9 cellular contexts compared by ENCODE assay signal in genomic region chr6:34531580-34532201, GRCh38. TPM values are rescaled to one million over a fixed set of nuclear protein-coding genes. Genes with fewer than 3 reads are reported as not detected.
A peak's percentile ranks its signal among the peaks of the same experiment; 100 is the strongest.
DNase-seq lines count a peak whose midpoint lies in the region; ATAC-seq and TF ChIP-seq lines count a peak whose summit lies in the region.
"Had no signal": no experiment of that assay in that cellular context is flagged by ENCODE, and none has a peak within 500 bp of the region (broad histone marks: within the 10 kb centered on the region; RNA-seq: fewer than 3 reads in every experiment).

No MANE protein-coding gene starts in this region.

- intact Hi-C loops in adrenal gland (cut with DNase I): no loop called here
- intact Hi-C loops in spleen (cut with DNase I; ENCODE audit: low total_unique reads): no loop called here
- intact Hi-C loops in activated T-helper 1 cell treated with anti-CD3 and anti-CD28 coated beads, Interleukin-12 subunit alpha, Interleukin-12 subunit beta, Interleukin-2, Interleukin-4 antibody, amounts not matched to agents 30 ng/mL and 10 ng/mL and 1 ng/mL, durations not matched to agents 14 hours and 24 hours and 36 hours (cut with micrococcal nuclease): no loop called here

- no peaks in the 10 kb centered on the region for H3K23me2 ChIP-seq in H9 (ENCODE audit: insufficient read length, low read depth, low read length, poor library complexity, severe bottlenecking)

- H3K4me1 ChIP-seq in H9 (ENCODE audit: insufficient read depth, low read length) (peaks cover 3% of the 10 kb centered on the region; the same call in 1 of the 2 replicates), adrenal gland (replicated peaks in 1 of 2) (peaks cover 2 to 4% of the 10 kb centered on the region in 2 donors), spleen (peaks cover 1 to 11% (median 8%) of the 10 kb centered on the region in 6 donors)

- no peak overlapping the region for H3K23ac ChIP-seq in H9 (ENCODE audit: insufficient read length, low read depth, low read length)

- H2BK5ac ChIP-seq in H9 (ENCODE audit: insufficient read length, low read length): no peak overlapping the region

- peaks cover 0 to 3% (median 0%) of the 10 kb centered on the region in 3 experiments; a peak in 2 of 7 replicates for H3K36me3 Mint-ChIP-seq in H9 (ENCODE audit: insufficient read depth in 1 of 3, low read depth in 3 of 3)
- H3K36me3 Mint-ChIP-seq in activated T-helper 1 cell treated with anti-CD3 and anti-CD28 coated beads, Interleukin-12 subunit alpha, Interleukin-12 subunit beta, Interleukin-2, Interleukin-4 antibody, amounts not matched to agents 30 ng/mL and 10 ng/mL and 1 ng/mL, durations not matched to agents 14 hours and 24 hours and 36 hours (ENCODE audit: low read depth): no peaks in the 10 kb centered on the region

- peak overlapping the region in 2 of 3 experiments; percentile 70 to 87; a peak in 2 of 7 replicates for H3K27ac Mint-ChIP-seq in H9
- H3K27ac Mint-ChIP-seq in activated T-helper 1 cell treated with anti-CD3 and anti-CD28 coated beads, Interleukin-12 subunit alpha, Interleukin-12 subunit beta, Interleukin-2, Interleukin-4 antibody, amounts not matched to agents 30 ng/mL and 10 ng/mL and 1 ng/mL, durations not matched to agents 14 hours and 24 hours and 36 hours: no peak overlapping the region

- H3K18ac ChIP-seq in H9 (ENCODE audit: insufficient read length, low read depth, low read length): no peak overlapping the region

- no peak overlapping the region for H3K56ac ChIP-seq in H9 (ENCODE audit: insufficient read length, low read depth, low read length)

- H4K20me1 ChIP-seq in H9 (ENCODE audit: control insufficient read depth, insufficient read depth, insufficient read length): no peaks in the 10 kb centered on the region

- no peak overlapping the region for H3K4me3 ChIP-seq in adrenal gland
- peak overlapping the region in 3 of 8 donors; percentile 7 to 20 (median 15) for H3K4me3 ChIP-seq in spleen

- TF ChIP-seq POLR2A in adrenal gland (IDR thresholded peaks at IDR 0.05) (peak in 1 of 2 donors; percentile 41), spleen (IDR thresholded peaks at IDR 0.05) (peak in 1 of 3 donors; percentile 14)

- peak; percentile 97 for DNase-seq in H9
- peak in 5 of 7 donors; percentile 34 to 72 (median 56) for DNase-seq in adrenal gland
- peak in 31 of 51 donors; percentile 10 to 95 (median 42) for DNase-seq in hypothalamus (lab: John Stamatoyannopoulos, UW)
- DNase-seq in spleen: peak; percentile 84
- no peak for DNase-seq in activated T-helper 1 cell treated with anti-CD3 and anti-CD28 coated beads, Interleukin-12 subunit alpha, Interleukin-12 subunit beta, Interleukin-2, Interleukin-4 antibody, amounts not matched to agents 30 ng/mL and 10 ng/mL and 1 ng/mL, durations not matched to agents 14 hours and 24 hours and 36 hours (ENCODE audit: low spot score)
- no peak for DNase-seq in glomerular visceral epithelial cell (ENCODE audit: extremely low spot score)
- no peak for DNase-seq in SIG-M5 (lab: John Stamatoyannopoulos, UW)

- H4K8ac ChIP-seq in H9 (replicated peaks; ENCODE audit: insufficient read length, low read depth, low read length): no peak overlapping the region

- peak overlapping the region; percentile 12 for H3K4me2 ChIP-seq in H9 (ENCODE audit: insufficient read depth, insufficient read length, low read length)

- H3K9ac ChIP-seq in H9 (ENCODE audit: extremely low read depth, insufficient read length, low read length): no peak overlapping the region

- H3K79me1 ChIP-seq in H9 (ENCODE audit: insufficient read depth, low read depth, low read length, poor library complexity, severe bottlenecking): no peaks in the 10 kb centered on the region

- H2BK15ac ChIP-seq in H9 (ENCODE audit: low read depth, low read length): no peak overlapping the region

- no peak overlapping the region for H2BK120ac ChIP-seq in H9 (ENCODE audit: low read depth, low read length, poor library complexity, severe bottlenecking)

- no peak for TF ChIP-seq CTCF in H9 (conservative IDR thresholded peaks at IDR 0.05)
- no peak for TF ChIP-seq CTCF in adrenal gland (IDR thresholded peaks at IDR 0.05)
- TF ChIP-seq CTCF in spleen (IDR thresholded peaks at IDR 0.05 in 8 of 11, conservative IDR thresholded peaks at IDR 0.05 in 3 of 11): no peak

- no peak overlapping the region for H2AK5ac ChIP-seq in H9 (ENCODE audit: insufficient read length, low read length)

- no peaks in the 10 kb centered on the region for H3K79me2 ChIP-seq in H9 (ENCODE audit: insufficient read depth, low read length)

- H3K36me3 ChIP-seq in adrenal gland (replicated peaks in 1 of 2) (no peaks in the 10 kb centered on the region), spleen (no peaks in the 10 kb centered on the region)

- no peak overlapping the region for H4K5ac ChIP-seq in H9 (ENCODE audit: insufficient read length, low read depth, low read length)

- H3K27ac ChIP-seq in H9 (ENCODE audit: insufficient read length, low read depth, low read length) (no peak overlapping the region), adrenal gland (no peak overlapping the region), spleen (peak overlapping the region in 4 of 8 donors; percentile 21 to 64 (median 40))

- no peak overlapping the region for H2AFZ ChIP-seq in H9 (ENCODE audit: low read length)

- H3K4me1 Mint-ChIP-seq in H9: peaks cover 21 to 36% of the 10 kb centered on the region in 2 experiments
- H3K4me1 Mint-ChIP-seq in activated T-helper 1 cell treated with anti-CD3 and anti-CD28 coated beads, Interleukin-12 subunit alpha, Interleukin-12 subunit beta, Interleukin-2, Interleukin-4 antibody, amounts not matched to agents 30 ng/mL and 10 ng/mL and 1 ng/mL, durations not matched to agents 14 hours and 24 hours and 36 hours (ENCODE audit: low read depth): no peaks in the 10 kb centered on the region

- H2BK12ac ChIP-seq in H9 (ENCODE audit: insufficient read length, low read depth, low read length): no peak overlapping the region

- H3T11ph ChIP-seq in H9 (ENCODE audit: low read length): no peak overlapping the region

- WGBS in H9 (ENCODE audit: extremely low coverage, insufficient read length, low lambda C conversion rate): no CpG with 5 or more reads among the region's 29 CpGs
- 77 to 93% (median 83%) methylated on average over 29 of the region's 29 CpGs for WGBS in adrenal gland, 4 donors
- WGBS in spleen, 5 donors: 73 to 95% (median 79%) methylated on average over 29 of the region's 29 CpGs

- H3K9me3 ChIP-seq in H9 (ENCODE audit: control insufficient read depth, low read depth, low read length) (no peaks in the 10 kb centered on the region), adrenal gland (replicated peaks in 1 of 3) (no peaks in the 10 kb centered on the region), spleen (no peaks in the 10 kb centered on the region)

- H3K14ac ChIP-seq in H9 (ENCODE audit: insufficient read depth, low read length): no peak overlapping the region

- H4K91ac ChIP-seq in H9 (ENCODE audit: insufficient read length, low read depth, low read length): no peak overlapping the region

- H2BK20ac ChIP-seq in H9 (ENCODE audit: low read depth, low read length, poor library complexity, severe bottlenecking): no peak overlapping the region

- peak overlapping the region in 1 of 2 experiments; percentile 75; a peak in 3 of 5 replicates for H3K4me3 Mint-ChIP-seq in H9
- no peak overlapping the region for H3K4me3 Mint-ChIP-seq in activated T-helper 1 cell treated with anti-CD3 and anti-CD28 coated beads, Interleukin-12 subunit alpha, Interleukin-12 subunit beta, Interleukin-2, Interleukin-4 antibody, amounts not matched to agents 30 ng/mL and 10 ng/mL and 1 ng/mL, durations not matched to agents 14 hours and 24 hours and 36 hours

- H3K4ac ChIP-seq in H9 (ENCODE audit: low read depth, low read length): no peak overlapping the region

- H3K9me3 Mint-ChIP-seq in H9: no peaks in the 10 kb centered on the region
- H3K9me3 Mint-ChIP-seq in activated T-helper 1 cell treated with anti-CD3 and anti-CD28 coated beads, Interleukin-12 subunit alpha, Interleukin-12 subunit beta, Interleukin-2, Interleukin-4 antibody, amounts not matched to agents 30 ng/mL and 10 ng/mL and 1 ng/mL, durations not matched to agents 14 hours and 24 hours and 36 hours: no peaks in the 10 kb centered on the region

- no peak for ATAC-seq in GM21390 (IDR thresholded peaks at IDR 0.05; ENCODE audit: unreplicated experiment)

- H3K27me3 ChIP-seq in H9 (ENCODE audit: insufficient read depth, low read length) (no peaks in the 10 kb centered on the region), adrenal gland (no peaks in the 10 kb centered on the region), spleen (replicated peaks in 1 of 7) (no peaks in the 10 kb centered on the region)

- peaks cover 2% of the 10 kb centered on the region; the same call in 1 of the 2 replicates for H3K27me3 Mint-ChIP-seq in H9 (ENCODE audit: low read depth)
- H3K27me3 Mint-ChIP-seq in activated T-helper 1 cell treated with anti-CD3 and anti-CD28 coated beads, Interleukin-12 subunit alpha, Interleukin-12 subunit beta, Interleukin-2, Interleukin-4 antibody, amounts not matched to agents 30 ng/mL and 10 ng/mL and 1 ng/mL, durations not matched to agents 14 hours and 24 hours and 36 hours (ENCODE audit: insufficient read depth): peaks cover 3% of the 10 kb centered on the region

RNA-seq across cellular contexts. Expression of gene SPDEF, which starts 24.4 kb away (rescaled TPM):
- total RNA-seq in H9 (2021) (0.15 and 0.22 TPM in 2 replicates), adrenal gland (under 1 TPM in 2 of 8 donors, not detected in 6; 0.14 TPM), spleen (under 1 TPM in 1 of 7 donors, not detected in 6; 0.32 TPM)
- polyA plus RNA-seq in adrenal gland (under 1 TPM in 1 of 3 donors, not detected in 2; 0.13 TPM), spleen (under 1 TPM in 2 of 3 donors, not detected in 1; 0.03 to 0.13 TPM)
- not detected in 2 replicates for total RNA-seq in activated T-helper 1 cell treated with anti-CD3 and anti-CD28 coated beads, Interleukin-12 subunit alpha, Interleukin-12 subunit beta, Interleukin-2, Interleukin-4 antibody, amounts not matched to agents 30 ng/mL and 10 ng/mL and 1 ng/mL, durations not matched to agents 14 hours and 24 hours and 36 hours
- total RNA-seq: epithelial cell of proximal tubule had no signal

Comparison
In these comparisons a context has a peak if more than half of its experiments do, and no peak if none do; other contexts are left out.
1. DNase-seq: peak in H9 (single experiment), adrenal gland (5 of 7), hypothalamus (31 of 51) and spleen (single experiment); none in activated T-helper 1 cell treated with anti-CD3 and anti-CD28 coated beads, Interleukin-12 subunit alpha, Interleukin-12 subunit beta, Interleukin-2, Interleukin-4 antibody, amounts not matched to agents 30 ng/mL and 10 ng/mL and 1 ng/mL, durations not matched to agents 14 hours and 24 hours and 36 hours (single experiment), glomerular visceral epithelial cell (single experiment) and SIG-M5 (single experiment).